In genomic region chr11:61249201-61249600, GRCh38 we compare ENCODE assay signal across 14 cellular contexts. TPM values are rescaled to one million over a fixed set of nuclear protein-coding genes. Genes with fewer than 3 reads are reported as not detected.
"Had no signal": no experiment of that assay in that cellular context is flagged by ENCODE, and none has a peak within 500 bp of the region (broad histone marks: within the 10 kb centered on the region; RNA-seq: fewer than 3 reads in every experiment).

No MANE protein-coding gene starts in this region.

RNA-seq across cellular contexts. Expression of gene PGA5, which starts 8.2 kb away (rescaled TPM):
- total RNA-seq: activated CD4-positive, alpha-beta memory T cell treated with anti-CD3 and anti-CD28 coated beads, Interleukin-2, amount 10 ng/mL, durations not matched to agents 7 days and 5 days; activated CD4-positive, alpha-beta T cell treated with anti-CD3 and anti-CD28 coated beads, Interleukin-2, amount 10 ng/mL, durations not matched to agents 7 days and 5 days; activated naive CD4-positive, alpha-beta T cell treated with anti-CD3 and anti-CD28 coated beads, Interleukin-2, amount 50 U/mL, for 72 hours; activated T-cell treated with anti-CD3 and anti-CD28 coated beads, Interleukin-2, amount 50 U/mL, for 72 hours; colonic mucosa; dermis microvascular lymphatic vessel endothelial cell; endothelial cell of umbilical vein; fibroblast of villous mesenchyme; glomerular endothelial cell; T-cell; T-helper 2 cell treated with Interferon-gamma antibody and Interleukin-4, amounts not matched to agents 100 ng/mL and 5 ng/mL, for 36 hours had no signal
- polyA plus RNA-seq: endothelial cell of umbilical vein had no signal

RNA-seq across cellular contexts. Expression of gene PGA4, which starts 27.1 kb away (rescaled TPM):
- total RNA-seq: activated CD4-positive, alpha-beta memory T cell treated with anti-CD3 and anti-CD28 coated beads, Interleukin-2, amount 10 ng/mL, durations not matched to agents 7 days and 5 days; activated CD4-positive, alpha-beta T cell treated with anti-CD3 and anti-CD28 coated beads, Interleukin-2, amount 10 ng/mL, durations not matched to agents 7 days and 5 days; activated naive CD4-positive, alpha-beta T cell treated with anti-CD3 and anti-CD28 coated beads, Interleukin-2, amount 50 U/mL, for 72 hours; activated T-cell treated with anti-CD3 and anti-CD28 coated beads, Interleukin-2, amount 50 U/mL, for 72 hours; colonic mucosa; dermis microvascular lymphatic vessel endothelial cell; endothelial cell of umbilical vein; fibroblast of villous mesenchyme; glomerular endothelial cell; T-cell; T-helper 2 cell treated with Interferon-gamma antibody and Interleukin-4, amounts not matched to agents 100 ng/mL and 5 ng/mL, for 36 hours; WTC11 had no signal

RNA-seq across cellular contexts. Expression of gene PGA3, which starts 45.9 kb away (rescaled TPM):
- total RNA-seq: activated CD4-positive, alpha-beta memory T cell treated with anti-CD3 and anti-CD28 coated beads, Interleukin-2, amount 10 ng/mL, durations not matched to agents 7 days and 5 days; activated CD4-positive, alpha-beta T cell treated with anti-CD3 and anti-CD28 coated beads, Interleukin-2, amount 10 ng/mL, durations not matched to agents 7 days and 5 days; activated naive CD4-positive, alpha-beta T cell treated with anti-CD3 and anti-CD28 coated beads, Interleukin-2, amount 50 U/mL, for 72 hours; activated T-cell treated with anti-CD3 and anti-CD28 coated beads, Interleukin-2, amount 50 U/mL, for 72 hours; cardiac muscle cell; dermis microvascular lymphatic vessel endothelial cell; endothelial cell of umbilical vein; esophagus squamous epithelium; fibroblast of villous mesenchyme; glomerular endothelial cell; T-cell; T-helper 2 cell treated with Interferon-gamma antibody and Interleukin-4, amounts not matched to agents 100 ng/mL and 5 ng/mL, for 36 hours had no signal
- polyA plus RNA-seq: cardiac muscle cell, endothelial cell of umbilical vein had no signal
